16 cellular contexts compared by ENCODE assay signal in the genomic region with DNA sequence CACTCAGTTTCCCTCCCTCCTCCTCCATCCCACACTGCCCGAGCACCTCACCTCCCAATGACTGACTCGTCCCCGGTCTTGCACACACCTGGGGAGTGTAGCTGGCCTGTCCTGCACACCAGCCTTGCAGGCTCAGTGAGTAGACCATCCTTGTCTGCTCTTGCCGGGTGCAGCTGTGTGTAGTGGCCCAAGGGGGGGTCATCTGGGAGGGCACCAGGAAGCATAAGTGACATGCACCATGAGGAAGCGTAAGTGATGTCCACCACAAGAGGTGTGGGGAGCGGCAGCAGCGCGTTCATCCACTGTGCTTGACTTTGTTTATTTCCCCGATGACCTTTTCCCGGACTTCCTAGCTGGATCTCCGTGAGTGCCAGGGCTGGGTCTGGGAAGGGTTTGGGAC. TPM values are rescaled to one million over a fixed set of nuclear protein-coding genes. Genes with fewer than 3 reads are reported as not detected.
DNase-seq lines count a peak whose midpoint lies in the region; ATAC-seq and TF ChIP-seq lines count a peak whose summit lies in the region.
"Had no signal": no experiment of that assay in that cellular context is flagged by ENCODE, and none has a peak within 500 bp of the region (broad histone marks: within the 10 kb centered on the region; RNA-seq: fewer than 3 reads in every experiment).

No MANE protein-coding gene starts in this region.

- H2BK120ac ChIP-seq in H9 (ENCODE audit: low read depth, low read length, poor library complexity, severe bottlenecking), result no peak overlapping the region

- no peak overlapping the region for H3K4me3 Mint-ChIP-seq in CD4-positive, CD25-positive, alpha-beta regulatory T cell
- no peak overlapping the region for H3K4me3 Mint-ChIP-seq in H9
- H3K4me3 Mint-ChIP-seq in stimulated activated naive B cell treated with anti-CD40 and anti-IgM and Interleukin-4, amounts not matched to agents 10 μg/mL and 1 μg/mL and 100 μg/mL, for 72 hours, result no peak overlapping the region
- H3K4me3 Mint-ChIP-seq: CD4-positive, alpha-beta T cell; IgD-negative memory B cell had no signal

- TF ChIP-seq CTCF in H9 (conservative IDR thresholded peaks at IDR 0.05) (no peak), tibial nerve (IDR thresholded peaks at IDR 0.05) (no peak)

- no peak for DNase-seq in CD4-positive, CD25-positive, alpha-beta regulatory T cell
- DNase-seq in H9, result no peak
- DNase-seq in stimulated activated naive B cell treated with anti-CD40 and anti-IgM and Interleukin-4, amounts not matched to agents 10 μg/mL and 1 μg/mL and 100 μg/mL, for 72 hours, result no peak
- DNase-seq in stimulated activated CD4-positive, alpha-beta T cell treated with anti-CD3 and anti-CD28 coated beads, Interleukin-4, amount 100 ng/mL, for 1 hour, result no peak
- no peak for DNase-seq in NCI-H1930 (lab: John Stamatoyannopoulos, UW)
- DNase-seq in tibial nerve (ENCODE audit: low spot score in 2 of 2), result no peak
- DNase-seq: ACHN; BE2C; C1 segment of cervical spinal cord; Caco-2; CD4-positive, alpha-beta T cell; GM23248; HCEC 1CT had no signal

- H2BK5ac ChIP-seq in H9 (ENCODE audit: insufficient read length, low read length), result no peak overlapping the region

- TF ChIP-seq EP300 in tibial nerve (IDR thresholded peaks at IDR 0.05), result no peak

- H3K27ac Mint-ChIP-seq in CD4-positive, CD25-positive, alpha-beta regulatory T cell, result peak overlapping the region in 2 of 3 donors; percentile 23 to 69
- peak overlapping the region; percentile 6 to 86 (median 84); a peak in 3 of 7 replicates for H3K27ac Mint-ChIP-seq in H9
- H3K27ac Mint-ChIP-seq in stimulated activated naive B cell treated with anti-CD40 and anti-IgM and Interleukin-4, amounts not matched to agents 10 μg/mL and 1 μg/mL and 100 μg/mL, for 72 hours, result peak overlapping the region; percentile 42
- H3K27ac Mint-ChIP-seq: CD4-positive, alpha-beta T cell; IgD-negative memory B cell had no signal

- H3K23me2 ChIP-seq in H9 (ENCODE audit: insufficient read length, low read depth, low read length, poor library complexity, severe bottlenecking), result no peaks in the 10 kb centered on the region

- H2BK15ac ChIP-seq in H9 (ENCODE audit: low read depth, low read length), result no peak overlapping the region

- no peaks in the 10 kb centered on the region for H3K79me1 ChIP-seq in H9 (ENCODE audit: insufficient read depth, low read depth, low read length, poor library complexity, severe bottlenecking)

- no peak overlapping the region for H3K27ac ChIP-seq in CD4-positive, CD25-positive, alpha-beta regulatory T cell (ENCODE audit: insufficient read depth, low read length, poor library complexity, severe bottlenecking)
- H3K27ac ChIP-seq in H9 (ENCODE audit: insufficient read length, low read depth, low read length), result no peak overlapping the region
- no peak overlapping the region for H3K27ac ChIP-seq in tibial nerve
- H3K27ac ChIP-seq: GM23248, HL-60 had no signal

- peaks cover 11% of the 10 kb centered on the region for H3K36me3 ChIP-seq in CD4-positive, CD25-positive, alpha-beta regulatory T cell (ENCODE audit: control insufficient read depth, insufficient read depth, low read length)
- peaks cover 0 to 44% (median 0%) of the 10 kb centered on the region in 3 donors for H3K36me3 ChIP-seq in tibial nerve
- H3K36me3 ChIP-seq: BE2C had no signal

- H3K9ac ChIP-seq in H9 (ENCODE audit: extremely low read depth, insufficient read length, low read length), result no peak overlapping the region
- H3K9ac ChIP-seq: GM23248 had no signal

- H4K8ac ChIP-seq in H9 (replicated peaks; ENCODE audit: insufficient read length, low read depth, low read length), result no peak overlapping the region

- H4K91ac ChIP-seq in H9 (ENCODE audit: insufficient read length, low read depth, low read length), result no peak overlapping the region

- no peak overlapping the region for H3K4ac ChIP-seq in H9 (ENCODE audit: low read depth, low read length)

- no peaks in the 10 kb centered on the region for H3K4me1 ChIP-seq in CD4-positive, CD25-positive, alpha-beta regulatory T cell (ENCODE audit: control insufficient read depth, insufficient read depth, low read length, poor library complexity, severe bottlenecking)
- no peaks in the 10 kb centered on the region for H3K4me1 ChIP-seq in H9 (ENCODE audit: insufficient read depth, low read length)
- H3K4me1 ChIP-seq in tibial nerve, result peaks cover 0 to 12% (median 0%) of the 10 kb centered on the region in 4 donors
- H3K4me1 ChIP-seq: BE2C, Caco-2 had no signal

- no CpG with 5 or more reads among the region's 11 CpGs for WGBS in H9 (ENCODE audit: extremely low coverage, insufficient read length, low lambda C conversion rate)
- WGBS in tibial nerve, 2 donors, result 90 to 95% methylated on average over 11 of the region's 11 CpGs

- no peak overlapping the region for H3K23ac ChIP-seq in H9 (ENCODE audit: insufficient read length, low read depth, low read length)

- no peak overlapping the region for H2AK5ac ChIP-seq in H9 (ENCODE audit: insufficient read length, low read length)

- H3K14ac ChIP-seq in H9 (ENCODE audit: insufficient read depth, low read length), result no peak overlapping the region

- H3K18ac ChIP-seq in H9 (ENCODE audit: insufficient read length, low read depth, low read length), result no peak overlapping the region

- no peaks in the 10 kb centered on the region for H3K27me3 Mint-ChIP-seq in CD4-positive, CD25-positive, alpha-beta regulatory T cell
- no peaks in the 10 kb centered on the region for H3K27me3 Mint-ChIP-seq in H9 (ENCODE audit: low read depth)
- H3K27me3 Mint-ChIP-seq in stimulated activated naive B cell treated with anti-CD40 and anti-IgM and Interleukin-4, amounts not matched to agents 10 μg/mL and 1 μg/mL and 100 μg/mL, for 72 hours, result no peaks in the 10 kb centered on the region
- H3K27me3 Mint-ChIP-seq: CD4-positive, alpha-beta T cell; IgD-negative memory B cell had no signal

- no peak overlapping the region for H3K56ac ChIP-seq in H9 (ENCODE audit: insufficient read length, low read depth, low read length)

- TF ChIP-seq POLR2A in tibial nerve (IDR thresholded peaks at IDR 0.05), result no peak

- ATAC-seq in CD4-positive, CD25-positive, alpha-beta regulatory T cell (ENCODE audit: low read depth in 2 of 2), result no peak
- peak; percentile 24 for ATAC-seq in esophagus mucosa
- ATAC-seq in stimulated activated naive B cell treated with anti-CD40 and anti-IgM and Interleukin-4, amounts not matched to agents 10 μg/mL and 1 μg/mL and 100 μg/mL, for 72 hours (replicated peaks), result no peak

- no peaks in the 10 kb centered on the region for H3K9me3 ChIP-seq in CD4-positive, CD25-positive, alpha-beta regulatory T cell (ENCODE audit: control insufficient read depth in 2 of 2, low read length in 2 of 2)
- no peaks in the 10 kb centered on the region for H3K9me3 ChIP-seq in H9 (ENCODE audit: control insufficient read depth, low read depth, low read length)
- no peaks in the 10 kb centered on the region for H3K9me3 ChIP-seq in tibial nerve
- H3K9me3 ChIP-seq: BE2C, Caco-2 had no signal

- H3K4me2 ChIP-seq in H9 (ENCODE audit: insufficient read depth, insufficient read length, low read length), result no peak overlapping the region

- no peak overlapping the region for H2BK12ac ChIP-seq in H9 (ENCODE audit: insufficient read length, low read depth, low read length)

- no peak overlapping the region for H2AFZ ChIP-seq in H9 (ENCODE audit: low read length)
- H2AFZ ChIP-seq: GM23248 had no signal

- no peaks in the 10 kb centered on the region for H3K27me3 ChIP-seq in CD4-positive, CD25-positive, alpha-beta regulatory T cell (ENCODE audit: control insufficient read depth, insufficient read depth, low read length)
- H3K27me3 ChIP-seq in H9 (ENCODE audit: insufficient read depth, low read length) (no peaks in the 10 kb centered on the region), tibial nerve (no peaks in the 10 kb centered on the region)
- H3K27me3 ChIP-seq: BE2C had no signal

- H2BK20ac ChIP-seq in H9 (ENCODE audit: low read depth, low read length, poor library complexity, severe bottlenecking), result no peak overlapping the region

- H4K20me1 ChIP-seq in H9 (ENCODE audit: control insufficient read depth, insufficient read depth, insufficient read length), result no peaks in the 10 kb centered on the region

- no peak overlapping the region for H3T11ph ChIP-seq in H9 (ENCODE audit: low read length)

- peaks cover 36% of the 10 kb centered on the region for H3K36me3 Mint-ChIP-seq in CD4-positive, CD25-positive, alpha-beta regulatory T cell
- peaks cover 17 to 51% (median 24%) of the 10 kb centered on the region in 3 experiments for H3K36me3 Mint-ChIP-seq in H9 (ENCODE audit: insufficient read depth in 1 of 3, low read depth in 3 of 3)
- H3K36me3 Mint-ChIP-seq in stimulated activated naive B cell treated with anti-CD40 and anti-IgM and Interleukin-4, amounts not matched to agents 10 μg/mL and 1 μg/mL and 100 μg/mL, for 72 hours, result peaks cover 41 to 61% of the 10 kb centered on the region in 2 donors

- no peaks in the 10 kb centered on the region for H3K79me2 ChIP-seq in H9 (ENCODE audit: insufficient read depth, low read length)

- peaks cover 0 to 7% (median 2%) of the 10 kb centered on the region in 4 donors for H3K4me1 Mint-ChIP-seq in CD4-positive, CD25-positive, alpha-beta regulatory T cell
- no peaks in the 10 kb centered on the region for H3K4me1 Mint-ChIP-seq in H9
- peaks cover 4 to 6% of the 10 kb centered on the region in 2 donors for H3K4me1 Mint-ChIP-seq in stimulated activated naive B cell treated with anti-CD40 and anti-IgM and Interleukin-4, amounts not matched to agents 10 μg/mL and 1 μg/mL and 100 μg/mL, for 72 hours

- H3K9me3 Mint-ChIP-seq in CD4-positive, CD25-positive, alpha-beta regulatory T cell, result peaks cover 0 to 2% (median 0%) of the 10 kb centered on the region in 7 donors
- H3K9me3 Mint-ChIP-seq in H9, result no peaks in the 10 kb centered on the region; a peak in 1 of 5 replicates
- peaks cover 0 to 3% of the 10 kb centered on the region in 2 donors for H3K9me3 Mint-ChIP-seq in stimulated activated naive B cell treated with anti-CD40 and anti-IgM and Interleukin-4, amounts not matched to agents 10 μg/mL and 1 μg/mL and 100 μg/mL, for 72 hours
- H3K9me3 Mint-ChIP-seq: CD4-positive, alpha-beta T cell; IgD-negative memory B cell had no signal

- no peak overlapping the region for H3K4me3 ChIP-seq in CD4-positive, CD25-positive, alpha-beta regulatory T cell (ENCODE audit: low read depth, low read length)
- no peak overlapping the region for H3K4me3 ChIP-seq in tibial nerve
- H3K4me3 ChIP-seq: GM23248 had no signal

- H4K5ac ChIP-seq in H9 (ENCODE audit: insufficient read length, low read depth, low read length), result no peak overlapping the region

RNA-seq across cellular contexts. Expression of a gene that starts 45.5 kb away (rescaled TPM):
- total RNA-seq in CD4-positive, CD25-positive, alpha-beta regulatory T cell, result 90.2 TPM
- 10 to 100 TPM; 64.7 to 82.1 (median 74.3) TPM for polyA plus RNA-seq in CD4-positive, CD25-positive, alpha-beta regulatory T cell
- total RNA-seq in H9 (2021) (33.4 and 33.8 TPM in 2 replicates), esophagus mucosa (3.6 TPM), tibial nerve (10 to 100 TPM; 16.4 to 25.1 (median 18.7) TPM)
